Comparison of ENCODE assay signal across 6 cellular contexts in the genomic region with DNA sequence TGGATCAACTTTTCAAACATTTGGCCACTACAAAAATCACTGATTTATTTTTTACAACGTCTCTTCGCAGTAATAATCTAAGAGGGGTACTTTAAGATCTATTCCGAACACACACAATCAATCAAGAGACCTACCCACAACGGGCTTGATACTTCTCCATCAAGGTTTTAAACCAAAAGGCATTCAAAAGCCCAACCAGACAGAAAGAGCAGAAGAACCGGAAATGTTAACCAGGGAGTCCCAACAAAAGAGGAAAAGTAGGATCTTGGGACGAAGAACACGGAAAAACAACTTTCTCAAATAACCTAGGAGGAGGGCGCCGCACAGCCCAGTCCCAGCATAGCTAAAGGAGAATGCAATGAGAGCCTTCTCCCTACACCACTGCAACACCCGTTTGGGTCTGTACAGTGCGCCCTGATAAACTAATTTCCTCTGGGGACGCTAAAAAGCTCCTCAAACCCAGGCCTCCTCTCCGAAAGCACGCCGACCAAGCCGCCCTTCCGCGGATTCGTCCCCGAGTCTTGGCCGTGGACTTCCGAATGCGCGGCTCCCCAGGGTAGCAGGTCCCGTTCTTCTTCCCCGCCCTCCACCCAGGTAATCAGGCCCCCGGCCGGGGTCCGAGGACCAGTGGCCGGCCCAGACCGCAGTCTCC. TPM values are rescaled to one million over a fixed set of nuclear protein-coding genes. Genes with fewer than 3 reads are reported as not detected.
DNase-seq lines count a peak whose midpoint lies in the region; ATAC-seq, FAIRE-seq and TF ChIP-seq lines count a peak whose summit lies in the region.

No MANE protein-coding gene starts in this region.

- no peak for TF ChIP-seq POLR2A in A549 (IDR thresholded peaks at IDR 0.05; ENCODE audit: low read length)

- CTCF ChIA-PET in A549 (lab: Yijun Ruan, JAX): interaction anchor here (1.7 to 3.2 kb wide), 2 partner anchors 13 to 90 kb away, joined by 4 to 9 read pairs; no protein-coding TSS in a partner anchor

- POLR2A ChIA-PET in A549 (lab: Yijun Ruan, JAX): no interaction called here

- ATAC-seq in A549: peak; percentile 38 to 54
- peak; percentile 21 for ATAC-seq in GM21723 (IDR thresholded peaks at IDR 0.05; ENCODE audit: unreplicated experiment)

- H3K27me3 ChIP-seq in WERI-Rb-1 (ENCODE audit: insufficient read depth, low read depth, severe bottlenecking): no peaks in the 10 kb centered on the region

- H3K4me1 ChIP-seq in A549: peaks cover 27% of the 10 kb centered on the region
- peaks cover 10 to 14% of the 10 kb centered on the region in 2 donors for H3K4me1 ChIP-seq in kidney (ENCODE audit: control insufficient read depth in 1 of 2, insufficient read depth in 1 of 2, low read depth in 1 of 2, low read length in 2 of 2)

- FAIRE-seq in A549 (lab: Jason Lieb, UNC) (no peak), kidney (lab: Jason Lieb, UNC) (no peak), HTR-8/SVneo (lab: Jason Lieb, UNC) (no peak)

- under 1% methylated on average over 13 of the region's 31 CpGs for WGBS in A549 (ENCODE audit: missing lambda C conversion rate)

- H3K27ac ChIP-seq in A549 (peak overlapping the region; percentile 98 to 99), WERI-Rb-1 (peak overlapping the region; percentile 96), kidney (ENCODE audit: low read depth in 2 of 2, low read length in 2 of 2) (peak overlapping the region in 1 of 2 donors; percentile 77)

- TF ChIP-seq RAD21 in A549 (conservative IDR thresholded peaks at IDR 0.05 in 1 of 2, IDR thresholded peaks at IDR 0.05 in 1 of 2): no peak

- no peak for TF ChIP-seq CTCF in A549 (IDR thresholded peaks at IDR 0.05)
- no peak for TF ChIP-seq CTCF in WERI-Rb-1 (IDR thresholded peaks at IDR 0.05; ENCODE audit: low read depth, low read length)
- TF ChIP-seq CTCF in kidney (IDR thresholded peaks at IDR 0.05; ENCODE audit: borderline replicate concordance, extremely low read depth, insufficient read depth): no peak

- TF ChIP-seq EP300 in A549 (IDR thresholded peaks at IDR 0.05): no peak

- peak overlapping the region; percentile 74 to 88 for H3K9ac ChIP-seq in kidney (ENCODE audit: low read length in 2 of 2)

- H3K9me3 ChIP-seq in A549 (no peaks in the 10 kb centered on the region), WERI-Rb-1 (ENCODE audit: severe bottlenecking) (no peaks in the 10 kb centered on the region), kidney (ENCODE audit: control insufficient read depth in 1 of 2, low read length in 2 of 2) (no peaks in the 10 kb centered on the region)

- intact Hi-C loops in kidney (cut with DNase I): no loop called here

- no peak for DNase-seq in A549 (ENCODE audit: low read depth in 1 of 2, low spot score in 1 of 2)
- DNase-seq in WERI-Rb-1: no peak
- no peak for DNase-seq in kidney
- DNase-seq in islet precursor cell: no peak
- no peak for DNase-seq in HTR-8/SVneo (ENCODE audit: insufficient read length, low spot score)

- H3K4me3 ChIP-seq in A549: peak overlapping the region; percentile 96
- H3K4me3 ChIP-seq in WERI-Rb-1 (ENCODE audit: low read depth, low read length): peak overlapping the region; percentile 95
- peak overlapping the region; percentile 90 to 91 for H3K4me3 ChIP-seq in kidney (ENCODE audit: low read length in 2 of 2)

- H3K4me2 ChIP-seq in A549: peak overlapping the region; percentile 79

- H3K36me3 ChIP-seq in WERI-Rb-1: peaks cover 49% of the 10 kb centered on the region
- peaks cover 3 to 17% of the 10 kb centered on the region in 2 donors for H3K36me3 ChIP-seq in kidney (ENCODE audit: control insufficient read depth in 1 of 2, insufficient read depth in 2 of 2, low read length in 2 of 2)

TF ChIP-seq in A549, 52 proteins besides CTCF, POLR2A, EP300 and RAD21:
- no peak for TF ChIP-seq KDM5A (IDR thresholded peaks at IDR 0.05)
- no peak for TF ChIP-seq RNF2 (IDR thresholded peaks at IDR 0.05; ENCODE audit: borderline replicate concordance, low read depth)
- TF ChIP-seq EHMT2 (IDR thresholded peaks at IDR 0.05; ENCODE audit: low read depth): no peak
- TF ChIP-seq MAFK (IDR thresholded peaks at IDR 0.05; ENCODE audit: partially characterized antibody): no peak
- TF ChIP-seq, protein P1, sequence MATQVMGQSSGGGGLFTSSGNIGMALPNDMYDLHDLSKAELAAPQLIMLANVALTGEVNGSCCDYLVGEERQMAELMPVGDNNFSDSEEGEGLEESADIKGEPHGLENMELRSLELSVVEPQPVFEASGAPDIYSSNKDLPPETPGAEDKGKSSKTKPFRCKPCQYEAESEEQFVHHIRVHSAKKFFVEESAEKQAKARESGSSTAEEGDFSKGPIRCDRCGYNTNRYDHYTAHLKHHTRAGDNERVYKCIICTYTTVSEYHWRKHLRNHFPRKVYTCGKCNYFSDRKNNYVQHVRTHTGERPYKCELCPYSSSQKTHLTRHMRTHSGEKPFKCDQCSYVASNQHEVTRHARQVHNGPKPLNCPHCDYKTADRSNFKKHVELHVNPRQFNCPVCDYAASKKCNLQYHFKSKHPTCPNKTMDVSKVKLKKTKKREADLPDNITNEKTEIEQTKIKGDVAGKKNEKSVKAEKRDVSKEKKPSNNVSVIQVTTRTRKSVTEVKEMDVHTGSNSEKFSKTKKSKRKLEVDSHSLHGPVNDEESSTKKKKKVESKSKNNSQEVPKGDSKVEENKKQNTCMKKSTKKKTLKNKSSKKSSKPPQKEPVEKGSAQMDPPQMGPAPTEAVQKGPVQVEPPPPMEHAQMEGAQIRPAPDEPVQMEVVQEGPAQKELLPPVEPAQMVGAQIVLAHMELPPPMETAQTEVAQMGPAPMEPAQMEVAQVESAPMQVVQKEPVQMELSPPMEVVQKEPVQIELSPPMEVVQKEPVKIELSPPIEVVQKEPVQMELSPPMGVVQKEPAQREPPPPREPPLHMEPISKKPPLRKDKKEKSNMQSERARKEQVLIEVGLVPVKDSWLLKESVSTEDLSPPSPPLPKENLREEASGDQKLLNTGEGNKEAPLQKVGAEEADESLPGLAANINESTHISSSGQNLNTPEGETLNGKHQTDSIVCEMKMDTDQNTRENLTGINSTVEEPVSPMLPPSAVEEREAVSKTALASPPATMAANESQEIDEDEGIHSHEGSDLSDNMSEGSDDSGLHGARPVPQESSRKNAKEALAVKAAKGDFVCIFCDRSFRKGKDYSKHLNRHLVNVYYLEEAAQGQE (IDR thresholded peaks at IDR 0.05): no peak
- TF ChIP-seq, protein P2, sequence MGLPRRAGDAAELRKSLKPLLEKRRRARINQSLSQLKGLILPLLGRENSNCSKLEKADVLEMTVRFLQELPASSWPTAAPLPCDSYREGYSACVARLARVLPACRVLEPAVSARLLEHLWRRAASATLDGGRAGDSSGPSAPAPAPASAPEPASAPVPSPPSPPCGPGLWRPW (IDR thresholded peaks at IDR 0.05): no peak
- TF ChIP-seq MAZ (IDR thresholded peaks at IDR 0.05; ENCODE audit: borderline replicate concordance, low read depth, low read length): no peak
- no peak for TF ChIP-seq ESRRA (IDR thresholded peaks at IDR 0.05; ENCODE audit: borderline replicate concordance, low read length)
- TF ChIP-seq PHF8 (IDR thresholded peaks at IDR 0.05; ENCODE audit: borderline replicate concordance, low read depth): no peak

RNA-seq across cellular contexts. Expression of a gene that starts 0.6 kb away (rescaled TPM):
- polyA plus RNA-seq in A549 (2011; rRNA removed) (221 and 373 TPM in 2 replicates), A549 (2017; fragmentation: RNase III; extraction: RNeasy Plus Mini Kit Qiagen cat#74134 plus additional on column Dnase treatment) (374 to 377 TPM (median 375 TPM) in 3 replicates), kidney (ENCODE audit: insufficient read depth, low read depth, low replicate concordance) (605 TPM)
- polyA plus RNA-seq in A549 (2012; cell fraction: cytosol; rRNA removed): 73.5 and 98.3 TPM in 2 replicates
- polyA plus RNA-seq in A549 (2012; cell fraction: nucleus; rRNA removed): 13.1 and 21.3 TPM in 2 replicates
- 22.8 and 27.3 TPM in 2 replicates for polyA minus RNA-seq in A549 (2011; rRNA and poly(A)+ RNA removed)
- 377 TPM for total RNA-seq in kidney

RNA-seq across cellular contexts. Expression of a gene that starts 7.1 kb away (rescaled TPM):
- polyA plus RNA-seq in A549 (2011; rRNA removed) (11.3 and 17.9 TPM in 2 replicates), A549 (2017; fragmentation: RNase III; extraction: RNeasy Plus Mini Kit Qiagen cat#74134 plus additional on column Dnase treatment) (24.6 to 28.0 TPM (median 27.6 TPM) in 3 replicates), kidney (ENCODE audit: insufficient read depth, low read depth, low replicate concordance) (7.7 TPM)
- polyA plus RNA-seq in A549 (2012; cell fraction: cytosol; rRNA removed): 51.4 and 60.1 TPM in 2 replicates
- polyA plus RNA-seq in A549 (2012; cell fraction: nucleus; rRNA removed): 287 and 554 TPM in 2 replicates
- polyA minus RNA-seq in A549 (2011; rRNA and poly(A)+ RNA removed): 17.1 and 19.7 TPM in 2 replicates
- total RNA-seq in kidney: 43.6 TPM

RNA-seq across cellular contexts. Expression of a gene that starts 18.7 kb away (rescaled TPM):
- polyA plus RNA-seq in A549 (2011; rRNA removed): 0.17 and 0.21 TPM in 2 replicates
- 0.30 and 0.47 TPM in 2 replicates for polyA plus RNA-seq in A549 (2012; cell fraction: cytosol; rRNA removed)
- polyA plus RNA-seq in A549 (2012; cell fraction: nucleus; rRNA removed): 1.6 and 1.8 TPM in 2 replicates
- 0.44 to 0.66 TPM (median 0.54 TPM) in 3 replicates for polyA plus RNA-seq in A549 (2017; fragmentation: RNase III; extraction: RNeasy Plus Mini Kit Qiagen cat#74134 plus additional on column Dnase treatment)
- 0.19 and 0.54 TPM in 2 replicates for polyA minus RNA-seq in A549 (2011; rRNA and poly(A)+ RNA removed)
- 0.85 TPM for total RNA-seq in kidney
- polyA plus RNA-seq in kidney (ENCODE audit: insufficient read depth, low read depth, low replicate concordance): 0.54 TPM

RNA-seq across cellular contexts. Expression of a gene that starts 37.0 kb away (rescaled TPM):
- polyA plus RNA-seq in A549 (2011; rRNA removed) (64.6 and 71.4 TPM in 2 replicates), A549 (2017; fragmentation: RNase III; extraction: RNeasy Plus Mini Kit Qiagen cat#74134 plus additional on column Dnase treatment) (63.9 to 97.2 TPM (median 84.6 TPM) in 3 replicates), kidney (ENCODE audit: insufficient read depth, low read depth, low replicate concordance) (43.4 TPM)
- 33.8 and 42.9 TPM in 2 replicates for polyA plus RNA-seq in A549 (2012; cell fraction: cytosol; rRNA removed)
- polyA plus RNA-seq in A549 (2012; cell fraction: nucleus; rRNA removed): 22.6 and 29.9 TPM in 2 replicates
- 61.0 and 61.6 TPM in 2 replicates for polyA minus RNA-seq in A549 (2011; rRNA and poly(A)+ RNA removed)
- 73.0 TPM for total RNA-seq in kidney

RNA-seq across cellular contexts. Expression of a gene that starts 45.2 kb away (rescaled TPM):
- not detected in 2 replicates for polyA plus RNA-seq in A549 (2011; rRNA removed)
- not detected in 2 replicates for polyA plus RNA-seq in A549 (2012; cell fraction: cytosol; rRNA removed)
- not detected in 2 replicates for polyA plus RNA-seq in A549 (2012; cell fraction: nucleus; rRNA removed)
- polyA plus RNA-seq in A549 (2017; fragmentation: RNase III; extraction: RNeasy Plus Mini Kit Qiagen cat#74134 plus additional on column Dnase treatment): not detected in 3 replicates
- polyA minus RNA-seq in A549 (2011; rRNA and poly(A)+ RNA removed): not detected in 2 replicates
- not detected for total RNA-seq in kidney
- not detected for polyA plus RNA-seq in kidney (ENCODE audit: insufficient read depth, low read depth, low replicate concordance)
